1 cellular context compared by ENCODE assay signal in the genomic region with DNA sequence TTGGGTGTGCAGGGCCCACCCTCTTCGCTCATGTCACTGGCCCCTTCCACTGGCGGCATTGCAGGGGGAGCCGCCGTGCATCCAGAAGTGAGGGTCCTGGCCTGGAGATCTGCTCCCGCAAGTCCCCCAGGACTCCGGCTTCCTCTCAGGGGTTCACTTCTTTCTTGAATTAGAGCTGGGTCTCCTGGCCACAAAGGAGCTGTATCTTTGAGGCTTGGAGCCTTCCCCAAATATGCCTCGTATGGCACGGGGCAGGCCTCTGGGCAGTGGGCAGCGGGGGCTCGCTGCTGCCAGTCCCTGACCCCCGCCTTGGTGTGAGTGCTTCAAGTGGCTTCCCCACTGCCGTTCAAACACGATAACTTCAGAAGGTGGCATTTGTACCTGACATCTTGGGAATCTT.
TF ChIP-seq lines count a peak whose summit lies in the region.

No MANE protein-coding gene starts in this region.

TF ChIP-seq in GM23338, 12 proteins besides CTCF, POLR2A, EP300 and RAD21:
- no peak for TF ChIP-seq JUNB (IDR thresholded peaks at IDR 0.05; ENCODE audit: unreplicated experiment)
- no peak for TF ChIP-seq STAT1 (IDR thresholded peaks at IDR 0.05; ENCODE audit: unreplicated experiment)
- TF ChIP-seq, protein P1, sequence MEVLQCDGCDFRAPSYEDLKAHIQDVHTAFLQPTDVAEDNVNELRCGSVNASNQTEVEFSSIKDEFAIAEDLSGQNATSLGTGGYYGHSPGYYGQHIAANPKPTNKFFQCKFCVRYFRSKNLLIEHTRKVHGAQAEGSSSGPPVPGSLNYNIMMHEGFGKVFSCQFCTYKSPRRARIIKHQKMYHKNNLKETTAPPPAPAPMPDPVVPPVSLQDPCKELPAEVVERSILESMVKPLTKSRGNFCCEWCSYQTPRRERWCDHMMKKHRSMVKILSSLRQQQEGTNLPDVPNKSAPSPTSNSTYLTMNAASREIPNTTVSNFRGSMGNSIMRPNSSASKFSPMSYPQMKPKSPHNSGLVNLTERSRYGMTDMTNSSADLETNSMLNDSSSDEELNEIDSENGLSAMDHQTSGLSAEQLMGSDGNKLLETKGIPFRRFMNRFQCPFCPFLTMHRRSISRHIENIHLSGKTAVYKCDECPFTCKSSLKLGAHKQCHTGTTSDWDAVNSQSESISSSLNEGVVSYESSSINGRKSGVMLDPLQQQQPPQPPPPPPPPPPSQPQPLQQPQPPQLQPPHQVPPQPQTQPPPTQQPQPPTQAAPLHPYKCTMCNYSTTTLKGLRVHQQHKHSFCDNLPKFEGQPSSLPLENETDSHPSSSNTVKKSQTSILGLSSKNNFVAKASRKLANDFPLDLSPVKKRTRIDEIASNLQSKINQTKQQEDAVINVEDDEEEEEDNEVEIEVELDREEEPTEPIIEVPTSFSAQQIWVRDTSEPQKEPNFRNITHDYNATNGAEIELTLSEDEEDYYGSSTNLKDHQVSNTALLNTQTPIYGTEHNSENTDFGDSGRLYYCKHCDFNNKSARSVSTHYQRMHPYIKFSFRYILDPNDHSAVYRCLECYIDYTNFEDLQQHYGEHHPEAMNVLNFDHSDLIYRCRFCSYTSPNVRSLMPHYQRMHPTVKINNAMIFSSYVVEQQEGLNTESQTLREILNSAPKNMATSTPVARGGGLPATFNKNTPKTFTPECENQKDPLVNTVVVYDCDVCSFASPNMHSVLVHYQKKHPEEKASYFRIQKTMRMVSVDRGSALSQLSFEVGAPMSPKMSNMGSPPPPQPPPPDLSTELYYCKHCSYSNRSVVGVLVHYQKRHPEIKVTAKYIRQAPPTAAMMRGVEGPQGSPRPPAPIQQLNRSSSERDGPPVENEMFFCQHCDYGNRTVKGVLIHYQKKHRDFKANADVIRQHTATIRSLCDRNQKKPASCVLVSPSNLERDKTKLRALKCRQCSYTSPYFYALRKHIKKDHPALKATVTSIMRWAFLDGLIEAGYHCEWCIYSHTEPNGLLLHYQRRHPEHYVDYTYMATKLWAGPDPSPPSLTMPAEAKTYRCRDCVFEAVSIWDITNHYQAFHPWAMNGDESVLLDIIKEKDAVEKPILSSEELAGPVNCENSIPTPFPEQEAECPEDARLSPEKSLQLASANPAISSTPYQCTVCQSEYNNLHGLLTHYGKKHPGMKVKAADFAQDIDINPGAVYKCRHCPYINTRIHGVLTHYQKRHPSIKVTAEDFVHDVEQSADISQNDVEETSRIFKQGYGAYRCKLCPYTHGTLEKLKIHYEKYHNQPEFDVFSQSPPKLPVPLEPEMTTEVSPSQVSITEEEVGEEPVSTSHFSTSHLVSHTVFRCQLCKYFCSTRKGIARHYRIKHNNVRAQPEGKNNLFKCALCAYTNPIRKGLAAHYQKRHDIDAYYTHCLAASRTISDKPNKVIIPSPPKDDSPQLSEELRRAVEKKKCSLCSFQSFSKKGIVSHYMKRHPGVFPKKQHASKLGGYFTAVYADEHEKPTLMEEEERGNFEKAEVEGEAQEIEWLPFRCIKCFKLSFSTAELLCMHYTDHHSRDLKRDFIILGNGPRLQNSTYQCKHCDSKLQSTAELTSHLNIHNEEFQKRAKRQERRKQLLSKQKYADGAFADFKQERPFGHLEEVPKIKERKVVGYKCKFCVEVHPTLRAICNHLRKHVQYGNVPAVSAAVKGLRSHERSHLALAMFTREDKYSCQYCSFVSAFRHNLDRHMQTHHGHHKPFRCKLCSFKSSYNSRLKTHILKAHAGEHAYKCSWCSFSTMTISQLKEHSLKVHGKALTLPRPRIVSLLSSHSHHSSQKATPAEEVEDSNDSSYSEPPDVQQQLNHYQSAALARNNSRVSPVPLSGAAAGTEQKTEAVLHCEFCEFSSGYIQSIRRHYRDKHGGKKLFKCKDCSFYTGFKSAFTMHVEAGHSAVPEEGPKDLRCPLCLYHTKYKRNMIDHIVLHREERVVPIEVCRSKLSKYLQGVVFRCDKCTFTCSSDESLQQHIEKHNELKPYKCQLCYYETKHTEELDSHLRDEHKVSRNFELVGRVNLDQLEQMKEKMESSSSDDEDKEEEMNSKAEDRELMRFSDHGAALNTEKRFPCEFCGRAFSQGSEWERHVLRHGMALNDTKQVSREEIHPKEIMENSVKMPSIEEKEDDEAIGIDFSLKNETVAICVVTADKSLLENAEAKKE (CRISPR knock-in tag; IDR thresholded peaks at IDR 0.05), result no peak
- no peak for TF ChIP-seq EZH2phosphoT487 (IDR thresholded peaks at IDR 0.05; ENCODE audit: unreplicated experiment)
- TF ChIP-seq, protein P2, sequence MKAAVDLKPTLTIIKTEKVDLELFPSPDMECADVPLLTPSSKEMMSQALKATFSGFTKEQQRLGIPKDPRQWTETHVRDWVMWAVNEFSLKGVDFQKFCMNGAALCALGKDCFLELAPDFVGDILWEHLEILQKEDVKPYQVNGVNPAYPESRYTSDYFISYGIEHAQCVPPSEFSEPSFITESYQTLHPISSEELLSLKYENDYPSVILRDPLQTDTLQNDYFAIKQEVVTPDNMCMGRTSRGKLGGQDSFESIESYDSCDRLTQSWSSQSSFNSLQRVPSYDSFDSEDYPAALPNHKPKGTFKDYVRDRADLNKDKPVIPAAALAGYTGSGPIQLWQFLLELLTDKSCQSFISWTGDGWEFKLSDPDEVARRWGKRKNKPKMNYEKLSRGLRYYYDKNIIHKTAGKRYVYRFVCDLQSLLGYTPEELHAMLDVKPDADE (IDR thresholded peaks at IDR 0.05), result no peak
- TF ChIP-seq EZH2 (IDR thresholded peaks at IDR 0.05; ENCODE audit: low read depth, unreplicated experiment), result no peak
- no peak for TF ChIP-seq NANOG (IDR thresholded peaks at IDR 0.05; ENCODE audit: borderline replicate concordance)
- TF ChIP-seq ZNF331 (CRISPR knock-in tag; IDR thresholded peaks at IDR 0.05; ENCODE audit: low read depth), result no peak
- TF ChIP-seq POLR2AphosphoS5 (IDR thresholded peaks at IDR 0.05; ENCODE audit: low read depth), result no peak
- TF ChIP-seq, protein P3, sequence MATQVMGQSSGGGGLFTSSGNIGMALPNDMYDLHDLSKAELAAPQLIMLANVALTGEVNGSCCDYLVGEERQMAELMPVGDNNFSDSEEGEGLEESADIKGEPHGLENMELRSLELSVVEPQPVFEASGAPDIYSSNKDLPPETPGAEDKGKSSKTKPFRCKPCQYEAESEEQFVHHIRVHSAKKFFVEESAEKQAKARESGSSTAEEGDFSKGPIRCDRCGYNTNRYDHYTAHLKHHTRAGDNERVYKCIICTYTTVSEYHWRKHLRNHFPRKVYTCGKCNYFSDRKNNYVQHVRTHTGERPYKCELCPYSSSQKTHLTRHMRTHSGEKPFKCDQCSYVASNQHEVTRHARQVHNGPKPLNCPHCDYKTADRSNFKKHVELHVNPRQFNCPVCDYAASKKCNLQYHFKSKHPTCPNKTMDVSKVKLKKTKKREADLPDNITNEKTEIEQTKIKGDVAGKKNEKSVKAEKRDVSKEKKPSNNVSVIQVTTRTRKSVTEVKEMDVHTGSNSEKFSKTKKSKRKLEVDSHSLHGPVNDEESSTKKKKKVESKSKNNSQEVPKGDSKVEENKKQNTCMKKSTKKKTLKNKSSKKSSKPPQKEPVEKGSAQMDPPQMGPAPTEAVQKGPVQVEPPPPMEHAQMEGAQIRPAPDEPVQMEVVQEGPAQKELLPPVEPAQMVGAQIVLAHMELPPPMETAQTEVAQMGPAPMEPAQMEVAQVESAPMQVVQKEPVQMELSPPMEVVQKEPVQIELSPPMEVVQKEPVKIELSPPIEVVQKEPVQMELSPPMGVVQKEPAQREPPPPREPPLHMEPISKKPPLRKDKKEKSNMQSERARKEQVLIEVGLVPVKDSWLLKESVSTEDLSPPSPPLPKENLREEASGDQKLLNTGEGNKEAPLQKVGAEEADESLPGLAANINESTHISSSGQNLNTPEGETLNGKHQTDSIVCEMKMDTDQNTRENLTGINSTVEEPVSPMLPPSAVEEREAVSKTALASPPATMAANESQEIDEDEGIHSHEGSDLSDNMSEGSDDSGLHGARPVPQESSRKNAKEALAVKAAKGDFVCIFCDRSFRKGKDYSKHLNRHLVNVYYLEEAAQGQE (IDR thresholded peaks at IDR 0.05; ENCODE audit: unreplicated experiment), result no peak
